ENCODE assay signal across 13 cellular contexts in genomic region chr18:49980869-49981268, GRCh38.
"Had no signal": no experiment of that assay in that cellular context is flagged by ENCODE, and none has a peak within 500 bp of the region (broad histone marks: within the 10 kb centered on the region; RNA-seq: fewer than 3 reads in every experiment).

No MANE protein-coding gene starts in this region.

- H3K4me1 ChIP-seq: pancreas, testis had no signal

- DNase-seq: activated CD4-positive, alpha-beta T cell treated with anti-CD3 and anti-CD28 coated beads, Interleukin-2, amount 50 U/mL, for 4 hours; activated gamma-delta T cell treated with Interleukin-2 at 50 U/mL for 16 hours; effector memory CD8-positive, alpha-beta T cell; foreskin melanocyte; pancreas; stimulated activated CD4-positive, alpha-beta T cell treated with anti-CD3 and anti-CD28 coated beads, Interleukin-4, amount 100 ng/mL, for 4 hours; testis had no signal

- H3K9me3 ChIP-seq: neutrophil, pancreas, testis had no signal

- H3K4me3 ChIP-seq: lung, pancreas, testis had no signal

- ATAC-seq: activated naive CD4-positive, alpha-beta T cell treated with anti-CD3 and anti-CD28 coated beads, Interleukin-2, amount 50 U/mL, for 72 hours; effector memory CD8-positive, alpha-beta T cell; natural killer cell treated with Interleukin-12 subunit alpha and Interleukin-12 subunit beta and Interleukin-15 and Interleukin-18, amount 100 ng/mL, for 72 hours; pancreas; sciatic nerve; stimulated activated memory B cell treated with anti-CD40 and anti-IgM and Interleukin-4, amounts not matched to agents 10 μg/mL and 1 μg/mL and 100 μg/mL, for 72 hours had no signal

- H3K27me3 ChIP-seq: pancreas, testis had no signal

- H3K36me3 ChIP-seq: neutrophil, pancreas had no signal
